Comparison of ENCODE assay signal across 8 cellular contexts in genomic region chr1:183655562-183656075, GRCh38. TPM values are rescaled to one million over a fixed set of nuclear protein-coding genes. Genes with fewer than 3 reads are reported as not detected.
DNase-seq lines count a peak whose midpoint lies in the region; ATAC-seq and TF ChIP-seq lines count a peak whose summit lies in the region.

No MANE protein-coding gene starts in this region.

- DNase-seq in LHCN-M2 (ENCODE audit: low read depth) (peak; percentile 84), Peyer's patch (peak; percentile 73 to 93 (median 77)), activated T-helper 1 cell treated with Interleukin-2 at 50 U/mL for 16 hours (ENCODE audit: low read depth) (peak; percentile 51), fibroblast of pulmonary artery (ENCODE audit: low read depth) (peak; percentile 91), superior temporal gyrus (ENCODE audit: extremely low spot score) (peak; percentile 97)

- peaks cover 42 to 54% (median 47%) of the 10 kb centered on the region in 10 experiments for H3K4me1 ChIP-seq in BLaER1 treated with 17β-estradiol and CSF1 and Interleukin-3, amounts not matched to agents 10 nM and 100 nM
- peaks cover 0 to 32% (median 3%) of the 10 kb centered on the region in 4 donors for H3K4me1 ChIP-seq in Peyer's patch
- H3K4me1 ChIP-seq in neutrophil (ENCODE audit: control insufficient read depth in 1 of 2, insufficient read depth in 1 of 2, low read depth in 1 of 2, low read length in 1 of 2): peaks cover 44 to 46% of the 10 kb centered on the region in 2 experiments

- H3K4me2 ChIP-seq in BLaER1 treated with 17β-estradiol and CSF1 and Interleukin-3, amounts not matched to agents 10 nM and 100 nM: peak overlapping the region in 8 of 11 experiments; percentile 64 to 89 (median 74); a peak in 8 of 22 replicates

- ATAC-seq in GM19438 (IDR thresholded peaks at IDR 0.05; ENCODE audit: low read depth, unreplicated experiment): peak; percentile 76

- no peaks in the 10 kb centered on the region for H3K27me3 ChIP-seq in BLaER1 treated with 17β-estradiol and CSF1 and Interleukin-3, amounts not matched to agents 10 nM and 100 nM
- no peaks in the 10 kb centered on the region for H3K27me3 ChIP-seq in Peyer's patch
- no peaks in the 10 kb centered on the region for H3K27me3 ChIP-seq in neutrophil

- TF ChIP-seq CTCF in Peyer's patch (IDR thresholded peaks at IDR 0.05) (peak; percentile 63 to 89 (median 84)), fibroblast of pulmonary artery (IDR thresholded peaks at IDR 0.05; ENCODE audit: low read length, missing control alignments) (peak; percentile 85), neutrophil (IDR thresholded peaks at IDR 0.05) (peak; percentile 83)

- peaks cover 0 to 7% (median 0%) of the 10 kb centered on the region in 11 experiments; a peak in 2 of 22 replicates for H3K9me3 ChIP-seq in BLaER1 treated with 17β-estradiol and CSF1 and Interleukin-3, amounts not matched to agents 10 nM and 100 nM (replicated peaks in 1 of 11)
- H3K9me3 ChIP-seq in Peyer's patch (no peaks in the 10 kb centered on the region), neutrophil (no peaks in the 10 kb centered on the region)

- H3K4me3 ChIP-seq in BLaER1 treated with 17β-estradiol and CSF1 and Interleukin-3, amounts not matched to agents 10 nM and 100 nM: no peak overlapping the region
- H3K4me3 ChIP-seq in Peyer's patch (no peak overlapping the region), fibroblast of pulmonary artery (replicated peaks; ENCODE audit: low read depth, low read length) (no peak overlapping the region), neutrophil (ENCODE audit: low read depth in 1 of 2, low read length in 1 of 2) (no peak overlapping the region)

- H4K20me1 ChIP-seq in BLaER1 treated with 17β-estradiol and CSF1 and Interleukin-3, amounts not matched to agents 10 nM and 100 nM: no peaks in the 10 kb centered on the region

- peak overlapping the region in 2 of 11 experiments; percentile 18 to 42; a peak in 2 of 22 replicates for H3K9ac ChIP-seq in BLaER1 treated with 17β-estradiol and CSF1 and Interleukin-3, amounts not matched to agents 10 nM and 100 nM

- no peaks in the 10 kb centered on the region for H3K36me3 ChIP-seq in BLaER1 treated with 17β-estradiol and CSF1 and Interleukin-3, amounts not matched to agents 10 nM and 100 nM
- H3K36me3 ChIP-seq in Peyer's patch: no peaks in the 10 kb centered on the region
- H3K36me3 ChIP-seq in neutrophil: no peaks in the 10 kb centered on the region

- TF ChIP-seq POLR2A in Peyer's patch (IDR thresholded peaks at IDR 0.05): no peak

- H3K27ac ChIP-seq in BLaER1 treated with 17β-estradiol and CSF1 and Interleukin-3, amounts not matched to agents 10 nM and 100 nM: peak overlapping the region in 3 of 11 experiments; percentile 7 to 36 (median 20); a peak in 5 of 22 replicates
- H3K27ac ChIP-seq in Peyer's patch: no peak overlapping the region
- peak overlapping the region; percentile 81 for H3K27ac ChIP-seq in neutrophil

RNA-seq across cellular contexts. Expression of gene APOBEC4, which starts 2.5 kb away (rescaled TPM):
- total RNA-seq in LHCN-M2 (2014; rRNA removed): not detected in 2 replicates
- polyA plus RNA-seq in LHCN-M2 (2012): 0.02 TPM
- under 1 TPM in 1 of 4 donors, not detected in 3; 0.85 TPM for total RNA-seq in Peyer's patch

RNA-seq across cellular contexts. Expression of gene ARPC5, which starts 20.0 kb away (rescaled TPM):
- total RNA-seq in LHCN-M2 (2014; rRNA removed) (226 and 239 TPM in 2 replicates), Peyer's patch (10 to 100 TPM; 57.9 to 86.7 (median 67.9) TPM)
- 308 TPM for polyA plus RNA-seq in LHCN-M2 (2012)
